In the genomic region with DNA sequence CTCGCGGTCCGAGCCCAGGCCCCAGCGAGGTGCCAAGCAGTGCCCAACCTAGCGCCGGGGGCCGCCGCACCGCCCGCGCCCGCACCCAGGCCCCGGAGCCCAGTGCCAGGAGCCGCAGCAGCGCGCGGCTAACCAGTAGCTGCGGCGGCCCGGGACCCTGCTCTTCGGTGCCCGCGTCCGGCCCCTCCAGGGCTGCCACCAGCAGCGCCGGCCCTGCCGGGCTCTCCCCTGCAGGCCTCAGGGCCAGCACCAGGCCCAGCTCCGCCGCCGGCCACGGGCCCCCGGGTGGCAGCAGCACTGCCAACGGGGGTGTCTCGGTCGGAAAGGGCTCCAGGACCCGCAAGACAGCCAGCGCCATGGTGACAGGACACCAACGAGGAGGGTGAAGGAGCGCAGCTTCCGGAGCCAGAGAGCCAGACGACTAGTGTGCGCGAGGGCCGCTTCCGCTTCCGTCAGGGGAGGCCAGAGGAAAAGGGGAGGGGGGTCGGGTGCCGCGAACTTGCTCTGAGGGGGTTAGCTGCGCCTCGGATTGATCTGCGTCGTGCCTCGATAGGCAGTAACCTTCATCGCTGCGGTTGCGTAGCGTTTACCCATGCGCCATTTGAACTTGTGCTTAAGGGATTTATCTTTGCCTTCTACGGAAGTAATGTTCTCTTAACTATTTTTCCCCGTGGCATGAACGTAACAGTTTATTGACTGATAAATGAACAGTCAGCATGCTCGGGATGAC, we compare ENCODE assay signal across 1 cellular context.
TF ChIP-seq lines count a peak whose summit lies in the region.

Gene PEX6, minus strand, starts transcription at position 389 of the 730 bp plus-strand sequence. Its CDS starts 31 bp downstream, at position 358.

TF ChIP-seq in HepG2, 621 proteins besides CTCF, POLR2A, EP300 and RAD21 (continued from another document and continues in another):
- peak; percentile 61; the same call in 1 of the 2 replicates for TF ChIP-seq FOXP4 (CRISPR knock-in tag; IDR thresholded peaks at IDR 0.05)
- TF ChIP-seq RFX3 (CRISPR knock-in tag; IDR thresholded peaks at IDR 0.05) = no peak
- no peak for TF ChIP-seq MTF1 (CRISPR knock-in tag; IDR thresholded peaks at IDR 0.05)
- TF ChIP-seq SMC3 (IDR thresholded peaks at IDR 0.05; ENCODE audit: low read length) = no peak
- TF ChIP-seq SMAD3 (CRISPR knock-in tag; IDR thresholded peaks at IDR 0.05) = peak; percentile 84; the same call in 1 of the 2 replicates
- TF ChIP-seq, protein P1, sequence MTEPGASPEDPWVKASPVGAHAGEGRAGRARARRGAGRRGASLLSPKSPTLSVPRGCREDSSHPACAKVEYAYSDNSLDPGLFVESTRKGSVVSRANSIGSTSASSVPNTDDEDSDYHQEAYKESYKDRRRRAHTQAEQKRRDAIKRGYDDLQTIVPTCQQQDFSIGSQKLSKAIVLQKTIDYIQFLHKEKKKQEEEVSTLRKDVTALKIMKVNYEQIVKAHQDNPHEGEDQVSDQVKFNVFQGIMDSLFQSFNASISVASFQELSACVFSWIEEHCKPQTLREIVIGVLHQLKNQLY (CRISPR knock-in tag; IDR thresholded peaks at IDR 0.05) = peak; percentile 61; the same call in 1 of the 2 replicates
- peak; percentile 64; the same call in 1 of the 2 replicates for TF ChIP-seq AFF4 (CRISPR knock-in tag; IDR thresholded peaks at IDR 0.05)
- no peak for TF ChIP-seq GTF3A (CRISPR knock-in tag; conservative IDR thresholded peaks at IDR 0.05)
- TF ChIP-seq XBP1 (CRISPR knock-in tag; IDR thresholded peaks at IDR 0.05) = no peak
- peak; percentile 87; the same call in 1 of the 2 replicates for TF ChIP-seq MIER3 (CRISPR knock-in tag; IDR thresholded peaks at IDR 0.05; ENCODE audit: borderline replicate concordance)
- TF ChIP-seq ZNF552 (CRISPR knock-in tag; IDR thresholded peaks at IDR 0.05; ENCODE audit: borderline replicate concordance) = no peak
- TF ChIP-seq, protein P2, sequence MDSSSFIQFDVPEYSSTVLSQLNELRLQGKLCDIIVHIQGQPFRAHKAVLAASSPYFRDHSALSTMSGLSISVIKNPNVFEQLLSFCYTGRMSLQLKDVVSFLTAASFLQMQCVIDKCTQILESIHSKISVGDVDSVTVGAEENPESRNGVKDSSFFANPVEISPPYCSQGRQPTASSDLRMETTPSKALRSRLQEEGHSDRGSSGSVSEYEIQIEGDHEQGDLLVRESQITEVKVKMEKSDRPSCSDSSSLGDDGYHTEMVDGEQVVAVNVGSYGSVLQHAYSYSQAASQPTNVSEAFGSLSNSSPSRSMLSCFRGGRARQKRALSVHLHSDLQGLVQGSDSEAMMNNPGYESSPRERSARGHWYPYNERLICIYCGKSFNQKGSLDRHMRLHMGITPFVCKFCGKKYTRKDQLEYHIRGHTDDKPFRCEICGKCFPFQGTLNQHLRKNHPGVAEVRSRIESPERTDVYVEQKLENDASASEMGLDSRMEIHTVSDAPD (CRISPR knock-in tag; IDR thresholded peaks at IDR 0.05) = peak; percentile 32; the same call in 1 of the 2 replicates
- no peak for TF ChIP-seq SP1 (IDR thresholded peaks at IDR 0.05)
- peak; percentile 32; the same call in 1 of the 2 replicates for TF ChIP-seq SP1 (CRISPR knock-in tag; IDR thresholded peaks at IDR 0.05)
- peak; percentile 51; the same call in 1 of the 2 replicates for TF ChIP-seq PPARG (CRISPR knock-in tag; conservative IDR thresholded peaks at IDR 0.05)
- TF ChIP-seq THAP7 (CRISPR knock-in tag; IDR thresholded peaks at IDR 0.05) = 0 out of 2 replicates have a peak, but pooled peaks have one; percentile 46
- no peak; the same call in 1 of the 2 replicates for TF ChIP-seq EHMT2 (IDR thresholded peaks at IDR 0.05; ENCODE audit: borderline replicate concordance, low read depth, low read length)
- peak; percentile 74 for TF ChIP-seq ZNF225 (CRISPR knock-in tag; IDR thresholded peaks at IDR 0.05)
- peak; percentile 77 for TF ChIP-seq ZSCAN25 (CRISPR knock-in tag; IDR thresholded peaks at IDR 0.05)
- peak; percentile 7; the same call in 1 of the 2 replicates for TF ChIP-seq ZNF101 (CRISPR knock-in tag; IDR thresholded peaks at IDR 0.05; ENCODE audit: borderline replicate concordance, low read depth)
- TF ChIP-seq RXRB (CRISPR knock-in tag; IDR thresholded peaks at IDR 0.05; ENCODE audit: borderline replicate concordance) = no peak; the same call in 1 of the 2 replicates
- no peak for TF ChIP-seq NFIB (CRISPR knock-in tag; IDR thresholded peaks at IDR 0.05; ENCODE audit: borderline replicate concordance)
- TF ChIP-seq, protein P3, sequence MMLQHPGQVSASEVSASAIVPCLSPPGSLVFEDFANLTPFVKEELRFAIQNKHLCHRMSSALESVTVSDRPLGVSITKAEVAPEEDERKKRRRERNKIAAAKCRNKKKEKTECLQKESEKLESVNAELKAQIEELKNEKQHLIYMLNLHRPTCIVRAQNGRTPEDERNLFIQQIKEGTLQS (CRISPR knock-in tag; IDR thresholded peaks at IDR 0.05) = peak; percentile 40; the same call in 1 of the 2 replicates
- TF ChIP-seq CENPX (CRISPR knock-in tag; IDR thresholded peaks at IDR 0.05) = no peak; the same call in 1 of the 2 replicates
- peak; percentile 97 for TF ChIP-seq POLR2G (IDR thresholded peaks at IDR 0.05; ENCODE audit: low read depth, low read length)
- TF ChIP-seq CAMTA2 (CRISPR knock-in tag; IDR thresholded peaks at IDR 0.05; ENCODE audit: borderline replicate concordance) = peak; percentile 77; the same call in 1 of the 2 replicates
- TF ChIP-seq SIX4 (CRISPR knock-in tag; IDR thresholded peaks at IDR 0.05) = peak; percentile 28; the same call in 1 of the 2 replicates
- TF ChIP-seq KMT2B (CRISPR knock-in tag; IDR thresholded peaks at IDR 0.05) = peak; percentile 92
- TF ChIP-seq ATF5 (CRISPR knock-in tag; IDR thresholded peaks at IDR 0.05; ENCODE audit: low read depth) = 0 out of 2 replicates have a peak, but pooled peaks have one; percentile 5
- TF ChIP-seq NONO (IDR thresholded peaks at IDR 0.05) = no peak
- TF ChIP-seq NONO (CRISPR knock-in tag; conservative IDR thresholded peaks at IDR 0.05) = peak; percentile 82
- TF ChIP-seq ZNF256 (CRISPR knock-in tag; conservative IDR thresholded peaks at IDR 0.05) = no peak
- TF ChIP-seq, protein P4, sequence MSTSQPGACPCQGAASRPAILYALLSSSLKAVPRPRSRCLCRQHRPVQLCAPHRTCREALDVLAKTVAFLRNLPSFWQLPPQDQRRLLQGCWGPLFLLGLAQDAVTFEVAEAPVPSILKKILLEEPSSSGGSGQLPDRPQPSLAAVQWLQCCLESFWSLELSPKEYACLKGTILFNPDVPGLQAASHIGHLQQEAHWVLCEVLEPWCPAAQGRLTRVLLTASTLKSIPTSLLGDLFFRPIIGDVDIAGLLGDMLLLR (CRISPR knock-in tag; IDR thresholded peaks at IDR 0.05) = peak; percentile 76; the same call in 1 of the 2 replicates
- peak; percentile 54 for TF ChIP-seq CEBPG (CRISPR knock-in tag; IDR thresholded peaks at IDR 0.05)
- TF ChIP-seq ZNF333 (CRISPR knock-in tag; IDR thresholded peaks at IDR 0.05; ENCODE audit: borderline replicate concordance) = no peak
- no peak for TF ChIP-seq LCORL (IDR thresholded peaks at IDR 0.05)
- peak; percentile 66; the same call in 1 of the 2 replicates for TF ChIP-seq LCORL (CRISPR knock-in tag; IDR thresholded peaks at IDR 0.05)
- TF ChIP-seq, protein P5, sequence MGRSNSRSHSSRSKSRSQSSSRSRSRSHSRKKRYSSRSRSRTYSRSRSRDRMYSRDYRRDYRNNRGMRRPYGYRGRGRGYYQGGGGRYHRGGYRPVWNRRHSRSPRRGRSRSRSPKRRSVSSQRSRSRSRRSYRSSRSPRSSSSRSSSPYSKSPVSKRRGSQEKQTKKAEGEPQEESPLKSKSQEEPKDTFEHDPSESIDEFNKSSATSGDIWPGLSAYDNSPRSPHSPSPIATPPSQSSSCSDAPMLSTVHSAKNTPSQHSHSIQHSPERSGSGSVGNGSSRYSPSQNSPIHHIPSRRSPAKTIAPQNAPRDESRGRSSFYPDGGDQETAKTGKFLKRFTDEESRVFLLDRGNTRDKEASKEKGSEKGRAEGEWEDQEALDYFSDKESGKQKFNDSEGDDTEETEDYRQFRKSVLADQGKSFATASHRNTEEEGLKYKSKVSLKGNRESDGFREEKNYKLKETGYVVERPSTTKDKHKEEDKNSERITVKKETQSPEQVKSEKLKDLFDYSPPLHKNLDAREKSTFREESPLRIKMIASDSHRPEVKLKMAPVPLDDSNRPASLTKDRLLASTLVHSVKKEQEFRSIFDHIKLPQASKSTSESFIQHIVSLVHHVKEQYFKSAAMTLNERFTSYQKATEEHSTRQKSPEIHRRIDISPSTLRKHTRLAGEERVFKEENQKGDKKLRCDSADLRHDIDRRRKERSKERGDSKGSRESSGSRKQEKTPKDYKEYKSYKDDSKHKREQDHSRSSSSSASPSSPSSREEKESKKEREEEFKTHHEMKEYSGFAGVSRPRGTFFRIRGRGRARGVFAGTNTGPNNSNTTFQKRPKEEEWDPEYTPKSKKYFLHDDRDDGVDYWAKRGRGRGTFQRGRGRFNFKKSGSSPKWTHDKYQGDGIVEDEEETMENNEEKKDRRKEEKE (IDR thresholded peaks at IDR 0.05) = no peak
- no peak; the same call in 1 of the 2 replicates for TF ChIP-seq ZBTB8A (CRISPR knock-in tag; IDR thresholded peaks at IDR 0.05; ENCODE audit: borderline replicate concordance, low read depth)
- peak; percentile 95 for TF ChIP-seq FOXC1 (CRISPR knock-in tag; IDR thresholded peaks at IDR 0.05; ENCODE audit: borderline replicate concordance)
- TF ChIP-seq ZFP36L1 (CRISPR knock-in tag; IDR thresholded peaks at IDR 0.05) = no peak
- no peak for TF ChIP-seq MTF2 (CRISPR knock-in tag; IDR thresholded peaks at IDR 0.05; ENCODE audit: borderline replicate concordance)
- 0 out of 2 replicates have a peak, but pooled peaks have one; percentile 41 for TF ChIP-seq ZZZ3 (CRISPR knock-in tag; IDR thresholded peaks at IDR 0.05; ENCODE audit: borderline replicate concordance)
- no peak for TF ChIP-seq HIVEP1 (CRISPR knock-in tag; IDR thresholded peaks at IDR 0.05)
- TF ChIP-seq U2AF1 (optimal IDR thresholded peaks at IDR 0.05; ENCODE audit: low read depth, low read length) = no peak
- peak; percentile 92 for TF ChIP-seq ZNF580 (CRISPR knock-in tag; IDR thresholded peaks at IDR 0.05; ENCODE audit: borderline replicate concordance, low read depth)
- no peak for TF ChIP-seq ZSCAN30 (CRISPR knock-in tag; IDR thresholded peaks at IDR 0.05)
- no peak for TF ChIP-seq ZNF468 (CRISPR knock-in tag; IDR thresholded peaks at IDR 0.05)
- peak; percentile 67 for TF ChIP-seq POGZ (CRISPR knock-in tag; IDR thresholded peaks at IDR 0.05)
- TF ChIP-seq KDM4B (CRISPR knock-in tag; IDR thresholded peaks at IDR 0.05) = peak; percentile 73; the same call in 1 of the 2 replicates
- TF ChIP-seq PRPF4 (IDR thresholded peaks at IDR 0.05; ENCODE audit: low read depth, low read length, poor library complexity, severe bottlenecking) = no peak
- TF ChIP-seq JARID2 (CRISPR knock-in tag; IDR thresholded peaks at IDR 0.05; ENCODE audit: insufficient replicate concordance) = no peak
- no peak for TF ChIP-seq ZNF224 (CRISPR knock-in tag; IDR thresholded peaks at IDR 0.05)
